17 cellular contexts compared by ENCODE assay signal in genomic region chr5:97877578-97877977, GRCh38.
DNase-seq lines count a peak whose midpoint lies in the region; ATAC-seq and TF ChIP-seq lines count a peak whose summit lies in the region.
"Had no signal": no experiment of that assay in that cellular context is flagged by ENCODE, and none has a peak within 500 bp of the region (broad histone marks: within the 10 kb centered on the region; RNA-seq: fewer than 3 reads in every experiment).

No MANE protein-coding gene starts in this region.

- no peak overlapping the region for H3K4me3 ChIP-seq in RWPE2 (ENCODE audit: severe bottlenecking)
- H3K4me3 ChIP-seq: HAP-1, PC-9 had no signal

- H3K27ac ChIP-seq in RWPE2 (ENCODE audit: poor library complexity, severe bottlenecking) = no peak overlapping the region
- H3K27ac ChIP-seq: PC-9, RWPE1 had no signal

- ATAC-seq in RWPE2 (ENCODE audit: low read depth) (no peak), GM18519 (IDR thresholded peaks at IDR 0.05; ENCODE audit: low FRiP score, unreplicated experiment) (no peak), GM21515 (IDR thresholded peaks at IDR 0.05; ENCODE audit: unreplicated experiment) (no peak), HG03045 (IDR thresholded peaks at IDR 0.05; ENCODE audit: unreplicated experiment) (no peak)

- H3K9me3 ChIP-seq in RWPE2 (ENCODE audit: severe bottlenecking) = no peaks in the 10 kb centered on the region
- H3K9me3 ChIP-seq: HAP-1 had no signal

- no peaks in the 10 kb centered on the region for H3K27me3 ChIP-seq in RWPE2 (ENCODE audit: insufficient read depth, poor library complexity, severe bottlenecking)

- H3K4me1 ChIP-seq in RWPE2 (ENCODE audit: insufficient read depth, poor library complexity, severe bottlenecking) = no peaks in the 10 kb centered on the region
- H3K4me1 ChIP-seq: HAP-1 had no signal

- TF ChIP-seq CTCF in RWPE2 (IDR thresholded peaks at IDR 0.05; ENCODE audit: poor library complexity, severe bottlenecking) = peak; percentile 26

- no peaks in the 10 kb centered on the region for H3K36me3 ChIP-seq in RWPE2 (ENCODE audit: low read depth)
- H3K36me3 ChIP-seq: HAP-1 had no signal

- DNase-seq in RWPE2 (ENCODE audit: low spot score) = no peak
- peak; percentile 20 for DNase-seq in fibroblast of gingiva (ENCODE audit: low read depth)
- DNase-seq in midbrain (lab: John Stamatoyannopoulos, UW) = peak; percentile 47
- DNase-seq in stimulated activated CD4-positive, alpha-beta T cell treated with anti-CD3 and anti-CD28 coated beads, Interleukin-1b, Interleukin-23, amount 100 ng/mL, for 48 hours = no peak
- DNase-seq: ACHN, AML-193, DMS79 treated with DMSO at 0.1 percent for 48 hours, NCI-H1417 treated with DMSO at 0.1 percent for 48 hours, NCI-H2029, NCI-H345, NCI-H524 treated with DMSO at 0.1 percent for 48 hours, PC-9 had no signal

Comparison
In these comparisons a context has a peak if more than half of its experiments do, and no peak if none do; other contexts are left out.
1. DNase-seq: peak in fibroblast of gingiva (single experiment) and midbrain (single experiment); none in RWPE2 (single experiment) and stimulated activated CD4-positive, alpha-beta T cell treated with anti-CD3 and anti-CD28 coated beads, Interleukin-1b, Interleukin-23, amount 100 ng/mL, for 48 hours (single experiment).